In genomic region chr10:14478639-14479038, GRCh38 we compare ENCODE assay signal across 8 cellular contexts.
DNase-seq lines count a peak whose midpoint lies in the region; ATAC-seq and TF ChIP-seq lines count a peak whose summit lies in the region.

No MANE protein-coding gene starts in this region.

- H3K27me3 ChIP-seq in tibial nerve, result no peaks in the 10 kb centered on the region

- TF ChIP-seq EP300 in tibial nerve (IDR thresholded peaks at IDR 0.05), result no peak

- H3K4me3 ChIP-seq in cardiac fibroblast (replicated peaks in 1 of 2; ENCODE audit: low read depth in 2 of 2, low read length in 2 of 2) (no peak overlapping the region), tibial nerve (no peak overlapping the region)

- no peaks in the 10 kb centered on the region for H3K9me3 ChIP-seq in tibial nerve

- H3K36me3 ChIP-seq in tibial nerve, result no peaks in the 10 kb centered on the region

- peak; percentile 62 for ATAC-seq in left colon
- ATAC-seq in GM19467 (IDR thresholded peaks at IDR 0.05; ENCODE audit: unreplicated experiment), result no peak

- intact Hi-C loops in left colon (cut with DNase I, micrococcal nuclease), result no loop called here

- 3 to 8% methylated on average over 2 of the region's 2 CpGs for WGBS in tibial nerve, 2 donors

- peak overlapping the region in 1 of 4 donors; percentile 22 for H3K27ac ChIP-seq in tibial nerve

- H3K4me1 ChIP-seq in tibial nerve, result peaks cover 0 to 20% (median 2%) of the 10 kb centered on the region in 4 donors

- no peak for TF ChIP-seq POLR2A in tibial nerve (IDR thresholded peaks at IDR 0.05)

- peak; percentile 68 for TF ChIP-seq CTCF in cardiac fibroblast (IDR thresholded peaks at IDR 0.05; ENCODE audit: low read depth, low read length)
- TF ChIP-seq CTCF in tibial nerve (IDR thresholded peaks at IDR 0.05), result peak; percentile 29 to 70 (median 51)

- DNase-seq in AG20443 (ENCODE audit: low spot score) (peak; percentile 83), GM19240 (ENCODE audit: insufficient read length, low spot score) (peak; percentile 6), NCI-H69 (lab: John Stamatoyannopoulos, UW) (peak; percentile 85), cardiac fibroblast (ENCODE audit: low read depth in 2 of 2) (peak; percentile 82 to 86), left colon (peak in 1 of 2 donors; percentile 21), tibial nerve (ENCODE audit: low spot score in 2 of 2) (peak; percentile 63 to 72)
- no peak for DNase-seq in central memory CD4-positive, alpha-beta T cell
